16 cellular contexts compared by ENCODE assay signal in genomic region chr3:10145685-10146084, GRCh38. TPM values are rescaled to one million over a fixed set of nuclear protein-coding genes. Genes with fewer than 3 reads are reported as not detected.
DNase-seq lines count a peak whose midpoint lies in the region; ATAC-seq and TF ChIP-seq lines count a peak whose summit lies in the region.
"Had no signal": no experiment of that assay in that cellular context is flagged by ENCODE, and none has a peak within 500 bp of the region (broad histone marks: within the 10 kb centered on the region; RNA-seq: fewer than 3 reads in every experiment).

No MANE protein-coding gene starts in this region.

- H3K27me3 ChIP-seq in PC-3 (ENCODE audit: low read length) = no peaks in the 10 kb centered on the region
- no peaks in the 10 kb centered on the region for H3K27me3 ChIP-seq in stomach
- H3K27me3 ChIP-seq: brain microvascular endothelial cell had no signal

- H3K9me3 Mint-ChIP-seq in activated naive CD4-positive, alpha-beta T cell treated with anti-CD3 and anti-CD28 coated beads, Interleukin-2, amount 50 U/mL, for 24 hours = no peaks in the 10 kb centered on the region
- H3K9me3 Mint-ChIP-seq in dendritic cell treated with granulocyte-macrophage colony-stimulating factor and Interleukin-4, amounts not matched to agents 40 ng/mL and 50 ng/mL, for 4 days = no peaks in the 10 kb centered on the region
- H3K9me3 Mint-ChIP-seq in stimulated activated naive CD8-positive, alpha-beta T cell treated with anti-CD3 and anti-CD28 coated beads, Interleukin-15, amount 100 ng/mL, for 72 hours = no peaks in the 10 kb centered on the region

- no peak for TF ChIP-seq EP300 in stomach (IDR thresholded peaks at IDR 0.05)

- H3K79me2 ChIP-seq in PC-3 (ENCODE audit: low read length) = peaks cover 63% of the 10 kb centered on the region

- H3K4me1 Mint-ChIP-seq in activated naive CD4-positive, alpha-beta T cell treated with anti-CD3 and anti-CD28 coated beads, Interleukin-2, amount 50 U/mL, for 24 hours = peaks cover 37% of the 10 kb centered on the region
- peaks cover 35% of the 10 kb centered on the region for H3K4me1 Mint-ChIP-seq in dendritic cell treated with granulocyte-macrophage colony-stimulating factor and Interleukin-4, amounts not matched to agents 40 ng/mL and 50 ng/mL, for 4 days (ENCODE audit: low read depth)
- peaks cover 52% of the 10 kb centered on the region for H3K4me1 Mint-ChIP-seq in stimulated activated naive CD8-positive, alpha-beta T cell treated with anti-CD3 and anti-CD28 coated beads, Interleukin-15, amount 100 ng/mL, for 72 hours

- H3K9me2 ChIP-seq in PC-3 (replicated peaks; ENCODE audit: low read length) = no peaks in the 10 kb centered on the region

- H3K27ac ChIP-seq in PC-3 (ENCODE audit: low read length) (no peak overlapping the region), stomach (peak overlapping the region in 1 of 5 donors; percentile 31)
- H3K27ac ChIP-seq: brain microvascular endothelial cell had no signal

- no peaks in the 10 kb centered on the region for H3K9me3 ChIP-seq in PC-3 (ENCODE audit: low read length)
- no peaks in the 10 kb centered on the region for H3K9me3 ChIP-seq in stomach

- no peak overlapping the region for H2AFZ ChIP-seq in PC-3 (ENCODE audit: low read length)

- no peak for TF ChIP-seq POLR2A in stomach (IDR thresholded peaks at IDR 0.05)

- peaks cover 20% of the 10 kb centered on the region for H4K20me1 ChIP-seq in PC-3 (ENCODE audit: low read length)

- H3K4me3 Mint-ChIP-seq in activated naive CD4-positive, alpha-beta T cell treated with anti-CD3 and anti-CD28 coated beads, Interleukin-2, amount 50 U/mL, for 24 hours = peak overlapping the region; percentile 63
- peak overlapping the region; percentile 51 for H3K4me3 Mint-ChIP-seq in dendritic cell treated with granulocyte-macrophage colony-stimulating factor and Interleukin-4, amounts not matched to agents 40 ng/mL and 50 ng/mL, for 4 days
- peak overlapping the region; percentile 50 to 70 for H3K4me3 Mint-ChIP-seq in stimulated activated naive CD8-positive, alpha-beta T cell treated with anti-CD3 and anti-CD28 coated beads, Interleukin-15, amount 100 ng/mL, for 72 hours

- H3K36me3 Mint-ChIP-seq in activated naive CD4-positive, alpha-beta T cell treated with anti-CD3 and anti-CD28 coated beads, Interleukin-2, amount 50 U/mL, for 24 hours = peaks cover 5% of the 10 kb centered on the region
- H3K36me3 Mint-ChIP-seq in dendritic cell treated with granulocyte-macrophage colony-stimulating factor and Interleukin-4, amounts not matched to agents 40 ng/mL and 50 ng/mL, for 4 days (ENCODE audit: low read depth) = peaks cover 64% of the 10 kb centered on the region

- ATAC-seq in PC-3 = no peak
- no peak for ATAC-seq in stimulated activated naive CD8-positive, alpha-beta T cell treated with anti-CD3 and anti-CD28 coated beads, Interleukin-15, amount 100 ng/mL, for 72 hours
- ATAC-seq: Right ventricle myocardium inferior had no signal

- DNase-seq in activated naive CD4-positive, alpha-beta T cell treated with Interleukin-2 at 50 U/mL for 16 hours = no peak
- DNase-seq in PC-3 = no peak
- DNase-seq in stimulated activated naive CD8-positive, alpha-beta T cell treated with anti-CD3 and anti-CD28 coated beads, Interleukin-15, amount 100 ng/mL, for 72 hours = no peak
- no peak for DNase-seq in stomach
- no peak for DNase-seq in stimulated activated naive CD4-positive, alpha-beta T cell treated with Interleukin-2 at 50 U/mL for 16 hours (lab: John Stamatoyannopoulos, UW)
- no peak for DNase-seq in stimulated activated CD4-positive, alpha-beta T cell treated with anti-CD3 and anti-CD28 coated beads, Interleukin-2, amount 100 ng/mL, for 48 hours
- DNase-seq: brain microvascular endothelial cell; effector CD4-positive, alpha-beta T cell; foreskin fibroblast; midbrain; NCI-H187; NCI-H526 had no signal

- POLR2A ChIA-PET in PC-3 (lab: Charles Lee; ENCODE audit: unreplicated experiment) = no interaction called here

- H3K4me3 ChIP-seq in PC-3 (ENCODE audit: low read length) = no peak overlapping the region
- H3K4me3 ChIP-seq in stomach = no peak overlapping the region

- intact Hi-C loops in PC-3 (cut with micrococcal nuclease) (no loop called here), stomach (cut with DNase I; ENCODE audit: low total_unique reads) (no loop called here)
- intact Hi-C loops in dendritic cell treated with granulocyte-macrophage colony-stimulating factor and Interleukin-4, amounts not matched to agents 40 ng/mL and 50 ng/mL, for 4 days (cut with micrococcal nuclease) = no loop called here

- no peak for TF ChIP-seq CTCF in PC-3 (conservative IDR thresholded peaks at IDR 0.05; ENCODE audit: low read depth, low read length)
- no peak for TF ChIP-seq CTCF in stomach (IDR thresholded peaks at IDR 0.05)

- no TSS peak for BruUV-seq in PC-3 (replicated peaks; lab: Mats Ljungman, UMichigan)

- H3K9ac ChIP-seq in PC-3 (ENCODE audit: low read length) = no peak overlapping the region

- CTCF ChIA-PET in PC-3 (lab: Charles Lee) = no interaction called here

- peaks cover 10% of the 10 kb centered on the region; the same call in 1 of the 2 replicates for H3K4me1 ChIP-seq in PC-3 (ENCODE audit: insufficient read depth, low read length)
- H3K4me1 ChIP-seq in stomach = peaks cover 15 to 50% (median 38%) of the 10 kb centered on the region in 4 donors

- H3F3A ChIP-seq in PC-3 (ENCODE audit: low read length, unreplicated experiment) = no peaks in the 10 kb centered on the region

- no peaks in the 10 kb centered on the region for H3K27me3 Mint-ChIP-seq in activated naive CD4-positive, alpha-beta T cell treated with anti-CD3 and anti-CD28 coated beads, Interleukin-2, amount 50 U/mL, for 24 hours
- no peaks in the 10 kb centered on the region for H3K27me3 Mint-ChIP-seq in dendritic cell treated with granulocyte-macrophage colony-stimulating factor and Interleukin-4, amounts not matched to agents 40 ng/mL and 50 ng/mL, for 4 days
- no peaks in the 10 kb centered on the region for H3K27me3 Mint-ChIP-seq in stimulated activated naive CD8-positive, alpha-beta T cell treated with anti-CD3 and anti-CD28 coated beads, Interleukin-15, amount 100 ng/mL, for 72 hours

- H3K36me3 ChIP-seq in PC-3 (ENCODE audit: low read depth, low read length) (peaks cover 12% of the 10 kb centered on the region), stomach (peaks cover 25 to 46% (median 43%) of the 10 kb centered on the region in 4 donors)

- peak overlapping the region; percentile 52 for H3K4me2 ChIP-seq in PC-3 (ENCODE audit: low read length)

- 76 to 83% (median 81%) methylated on average over 4 of the region's 4 CpGs for WGBS in stomach, 5 donors

- H3K27ac Mint-ChIP-seq in activated naive CD4-positive, alpha-beta T cell treated with anti-CD3 and anti-CD28 coated beads, Interleukin-2, amount 50 U/mL, for 24 hours = peak overlapping the region; percentile 2
- peak overlapping the region; percentile 73 for H3K27ac Mint-ChIP-seq in dendritic cell treated with granulocyte-macrophage colony-stimulating factor and Interleukin-4, amounts not matched to agents 40 ng/mL and 50 ng/mL, for 4 days
- H3K27ac Mint-ChIP-seq in stimulated activated naive CD8-positive, alpha-beta T cell treated with anti-CD3 and anti-CD28 coated beads, Interleukin-15, amount 100 ng/mL, for 72 hours = no peak overlapping the region

RNA-seq across cellular contexts. Expression of gene VHL, which starts 4.1 kb away (rescaled TPM):
- 45.0 and 51.5 TPM in 2 replicates for total RNA-seq in PC-3 (2014; rRNA removed)
- total RNA-seq in stomach = 10 to 100 TPM; 30.8 to 66.8 (median 36.2) TPM
- 10 to 100 TPM; 19.4 to 23.0 (median 20.0) TPM for polyA plus RNA-seq in stomach

RNA-seq across cellular contexts. Expression of gene IRAK2, which starts 19.0 kb away (rescaled TPM):
- total RNA-seq in PC-3 (2014; rRNA removed) (4.7 and 5.5 TPM in 2 replicates), stomach (1 to 10 TPM in 3 of 5 donors, under 1 TPM in 1, not detected in 1; 0.45 to 6.2 (median 1.9) TPM)
- 1 to 10 TPM; 1.5 to 3.8 (median 3.2) TPM for polyA plus RNA-seq in stomach

RNA-seq across cellular contexts. Expression of gene BRK1, which starts 30.2 kb away (rescaled TPM):
- total RNA-seq in PC-3 (2014; rRNA removed) (110 and 140 TPM in 2 replicates), stomach (100 to 1,000 TPM in 1 of 5 donors, 10 to 100 TPM in 4; 14.5 to 130 (median 51.9) TPM)
- 100 to 1,000 TPM; 175 to 262 (median 218) TPM for polyA plus RNA-seq in stomach

RNA-seq across cellular contexts. Expression of gene FANCD2OS, which starts 37.6 kb away (rescaled TPM):
- total RNA-seq in PC-3 (2014; rRNA removed) (not detected in 2 replicates), stomach (not detected)
- not detected for polyA plus RNA-seq in stomach
- total RNA-seq: pulmonary artery endothelial cell, Right ventricle myocardium inferior had no signal

Comparison
In these comparisons a context has a peak if more than half of its experiments do, and no peak if none do; other contexts are left out.
1. H3K27ac Mint-ChIP-seq: peak in activated naive CD4-positive, alpha-beta T cell treated with anti-CD3 and anti-CD28 coated beads, Interleukin-2, amount 50 U/mL, for 24 hours (single experiment) and dendritic cell treated with granulocyte-macrophage colony-stimulating factor and Interleukin-4, amounts not matched to agents 40 ng/mL and 50 ng/mL, for 4 days (single experiment); none in stimulated activated naive CD8-positive, alpha-beta T cell treated with anti-CD3 and anti-CD28 coated beads, Interleukin-15, amount 100 ng/mL, for 72 hours (0 of 2).
2. Peak in every context shown above with its lines, with median percentiles within 50 percentile points of each other: H3K4me3 Mint-ChIP-seq.